10 cellular contexts compared by ENCODE assay signal in genomic region chr1:13754003-13754402, GRCh38. TPM values are rescaled to one million over a fixed set of nuclear protein-coding genes. Genes with fewer than 3 reads are reported as not detected.
DNase-seq lines count a peak whose midpoint lies in the region; ATAC-seq lines count a peak whose summit lies in the region.
"Had no signal": no experiment of that assay in that cellular context is flagged by ENCODE, and none has a peak within 500 bp of the region (broad histone marks: within the 10 kb centered on the region; RNA-seq: fewer than 3 reads in every experiment).

No MANE protein-coding gene starts in this region.

- peaks cover 33% of the 10 kb centered on the region for H3K4me1 ChIP-seq in HAP-1

- no peaks in the 10 kb centered on the region for H3K27me3 Mint-ChIP-seq in naive thymus-derived CD8-positive, alpha-beta T cell

- H3K36me3 ChIP-seq in HAP-1 (replicated peaks): peaks cover 12% of the 10 kb centered on the region; the same call in 1 of the 2 replicates

- peak overlapping the region; percentile 11 to 78 (median 35) for H3K27ac Mint-ChIP-seq in naive thymus-derived CD8-positive, alpha-beta T cell

- no peak overlapping the region for H3K4me3 ChIP-seq in HAP-1

- no peaks in the 10 kb centered on the region for H3K9me3 Mint-ChIP-seq in naive thymus-derived CD8-positive, alpha-beta T cell

- POLR2A ChIA-PET in naive thymus-derived CD8-positive, alpha-beta T cell (lab: Charles Lee): no interaction called here

- DNase-seq in naive thymus-derived CD8-positive, alpha-beta T cell: no peak
- DNase-seq in ACHN (no peak), HAP-1 (ENCODE audit: low spot score in 2 of 2) (no peak), sciatic nerve (ENCODE audit: low spot score) (no peak)
- no peak for DNase-seq in stimulated activated CD4-positive, alpha-beta T cell treated with anti-CD3 and anti-CD28 coated beads, Interleukin-15, amount 100 ng/mL, for 24 hours
- DNase-seq: NCI-H69; stimulated activated CD4-positive, alpha-beta T cell treated with anti-CD3 and anti-CD28 coated beads, Interleukin-2, amount 100 ng/mL, for 48 hours had no signal

- peaks cover 0 to 40% (median 0%) of the 10 kb centered on the region in 3 donors for H3K36me3 Mint-ChIP-seq in naive thymus-derived CD8-positive, alpha-beta T cell

- intact Hi-C loops in sciatic nerve (cut with DNase I): no loop called here

- ATAC-seq in GM18498 (IDR thresholded peaks at IDR 0.05; ENCODE audit: unreplicated experiment): peak; percentile 33
- ATAC-seq in GM21381 (IDR thresholded peaks at IDR 0.05; ENCODE audit: unreplicated experiment): peak; percentile 41
- ATAC-seq in HG03565 (IDR thresholded peaks at IDR 0.05; ENCODE audit: unreplicated experiment): peak; percentile 24
- ATAC-seq in naive thymus-derived CD8-positive, alpha-beta T cell: no peak
- no peak for ATAC-seq in sciatic nerve

- in situ Hi-C loops in ACHN (cut with HindIII; ENCODE audit: low pct_ligation_motif_present, low pct_unique_long_range_greater_than_20kb, low sequenced_read_pairs): no loop called here
- in situ Hi-C loops in HAP-1 (cut with MboI; ENCODE audit: low sequenced_read_pairs): no loop called here

- H3K9me3 ChIP-seq in HAP-1: no peaks in the 10 kb centered on the region

- peaks cover 46 to 90% (median 74%) of the 10 kb centered on the region in 4 donors for H3K4me1 Mint-ChIP-seq in naive thymus-derived CD8-positive, alpha-beta T cell

- no peaks in the 10 kb centered on the region for H3K27me3 ChIP-seq in HAP-1 (ENCODE audit: low read depth)

- peak overlapping the region in 9 of 10 donors; percentile 11 to 95 (median 56) for H3K4me3 Mint-ChIP-seq in naive thymus-derived CD8-positive, alpha-beta T cell

RNA-seq across cellular contexts. Expression of gene PRDM2, which starts 54.0 kb away (rescaled TPM):
- total RNA-seq in naive thymus-derived CD8-positive, alpha-beta T cell: 100 to 1,000 TPM; 145 to 146 TPM
- polyA plus RNA-seq in naive thymus-derived CD8-positive, alpha-beta T cell: 10 to 100 TPM; 16.8 to 23.0 (median 20.1) TPM
- total RNA-seq in sciatic nerve: 68.1 TPM

Comparison
In these comparisons a context has a peak if more than half of its experiments do, and no peak if none do; other contexts are left out.
1. ATAC-seq: peak in GM18498 (single experiment), GM21381 (single experiment) and HG03565 (single experiment); none in naive thymus-derived CD8-positive, alpha-beta T cell (0 of 2) and sciatic nerve (single experiment).